9 cellular contexts compared by ENCODE assay signal in the genomic region with DNA sequence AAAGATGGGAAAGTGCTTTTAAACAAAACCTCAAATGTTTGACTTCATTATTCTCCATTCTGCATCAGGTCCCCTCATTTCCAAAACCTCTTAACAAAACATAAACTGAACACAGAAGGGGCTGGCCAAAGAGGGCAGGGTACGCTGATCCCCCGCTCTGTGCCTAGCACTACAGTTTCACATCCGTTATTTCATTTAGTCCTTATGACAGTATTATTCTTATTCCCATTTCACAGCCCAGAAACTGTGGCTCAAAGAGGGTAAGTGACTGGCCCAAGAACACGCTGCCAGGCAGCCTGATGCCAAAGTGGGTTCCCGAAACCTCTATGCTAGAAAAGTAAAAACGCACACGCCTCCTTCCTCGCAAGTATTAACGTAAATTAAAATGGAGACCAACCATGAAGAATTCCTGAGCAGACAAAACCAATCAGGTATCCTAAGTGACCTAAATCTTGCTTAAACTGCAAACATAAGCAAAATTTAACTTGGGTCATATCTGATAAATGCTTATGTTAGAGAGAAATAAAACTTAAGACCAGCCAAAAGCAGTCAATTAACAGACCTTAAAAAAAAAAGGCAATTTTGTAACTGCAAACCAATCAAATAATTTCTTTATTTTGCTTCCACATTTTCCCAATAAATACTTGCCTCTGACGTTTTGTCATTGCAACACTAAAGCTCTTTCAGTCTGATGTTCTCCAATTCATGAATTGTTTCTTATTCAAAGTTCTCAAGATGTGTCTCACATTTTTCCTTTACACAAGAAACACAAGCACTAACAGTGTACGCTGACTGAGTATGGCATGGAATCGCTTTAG. TPM values are rescaled to one million over a fixed set of nuclear protein-coding genes. Genes with fewer than 3 reads are reported as not detected.
A peak's percentile ranks its signal among the peaks of the same experiment; 100 is the strongest.
DNase-seq lines count a peak whose midpoint lies in the region; ATAC-seq, FAIRE-seq and TF ChIP-seq lines count a peak whose summit lies in the region.
"Had no signal": no experiment of that assay in that cellular context is flagged by ENCODE, and none has a peak within 500 bp of the region (broad histone marks: within the 10 kb centered on the region; RNA-seq: fewer than 3 reads in every experiment).

No MANE protein-coding gene starts in this region.

- peak overlapping the region; percentile 88 for H3K27ac ChIP-seq in K562 (ENCODE audit: extremely low read depth, low read depth, low read length)
- peak overlapping the region; percentile 90 for H3K27ac ChIP-seq in upper lobe of right lung

- H3K4me1 Mint-ChIP-seq in activated naive CD4-positive, alpha-beta T cell treated with anti-CD3 and anti-CD28 coated beads, Interleukin-2, amount 50 U/mL, for 24 hours = peaks cover 50% of the 10 kb centered on the region

- POLR2A ChIA-PET in K562 (lab: Yijun Ruan, JAX) = interaction anchor here (0.6 to 1.2 kb wide), 4 partner anchors 8 to 1902 kb away, joined by 3 to 4 read pairs (median 4); no protein-coding TSS in a partner anchor

- H3K27me3 ChIP-seq in K562 (ENCODE audit: control insufficient read depth in 2 of 2, insufficient read depth in 2 of 2, low read length in 2 of 2) (no peaks in the 10 kb centered on the region), upper lobe of right lung (no peaks in the 10 kb centered on the region)

- H3K4me1 ChIP-seq in K562 (replicated peaks in 1 of 2; ENCODE audit: control insufficient read depth in 2 of 2, insufficient read depth in 2 of 2, low read length in 2 of 2) (peaks cover 14 to 36% of the 10 kb centered on the region in 2 experiments), upper lobe of right lung (peaks cover 27% of the 10 kb centered on the region)

- no peaks in the 10 kb centered on the region for H3K9me3 ChIP-seq in K562 (replicated peaks; ENCODE audit: control insufficient read depth, insufficient read depth, low read depth, low read length)
- H3K9me3 ChIP-seq in upper lobe of right lung = no peaks in the 10 kb centered on the region

- H3K27ac Mint-ChIP-seq in activated naive CD4-positive, alpha-beta T cell treated with anti-CD3 and anti-CD28 coated beads, Interleukin-2, amount 50 U/mL, for 24 hours = peak overlapping the region; percentile 32

- no peaks in the 10 kb centered on the region for H3K9me1 ChIP-seq in K562 (ENCODE audit: control insufficient read depth, insufficient read depth, low read length)

- TF ChIP-seq RAD21 in K562 (CRISPR knock-in tag; conservative IDR thresholded peaks at IDR 0.05 in 1 of 2, IDR thresholded peaks at IDR 0.05 in 1 of 2) = no peak

- ATAC-seq in K562 (no peak), upper lobe of right lung (no peak), GM18873 (IDR thresholded peaks at IDR 0.05; ENCODE audit: low FRiP score, unreplicated experiment) (no peak)

- TF ChIP-seq POLR2A in K562 (conservative IDR thresholded peaks at IDR 0.05) = no peak

- peak overlapping the region; percentile 91 to 92 for H3K9ac ChIP-seq in K562 (ENCODE audit: insufficient read depth in 1 of 2, low read depth in 2 of 2, low read length in 2 of 2)

- no peaks in the 10 kb centered on the region for H4K20me1 ChIP-seq in K562 (replicated peaks; ENCODE audit: control insufficient read depth, insufficient read depth, low read length)

- 28% methylated on average over 12 of the region's 12 CpGs for WGBS in K562 (ENCODE audit: insufficient coverage, low coverage, missing lambda C conversion rate)

- H3K4me2 ChIP-seq in K562 (ENCODE audit: insufficient read depth, low read length) = peak overlapping the region; percentile 93

- H2AFZ ChIP-seq in K562 (ENCODE audit: low read depth, low read length) = peak overlapping the region; percentile 93

- TF ChIP-seq CTCF in K562 (IDR thresholded peaks at IDR 0.05 in 2 of 3, conservative IDR thresholded peaks at IDR 0.05 in 1 of 3; ENCODE audit: insufficient read depth in 2 of 3, low read depth in 1 of 3, low read length in 3 of 3) (no peak), upper lobe of right lung (IDR thresholded peaks at IDR 0.05) (no peak)

- no peak for FAIRE-seq in K562 (lab: Jason Lieb, UNC)
- FAIRE-seq: islet of Langerhans had no signal

- BruUV-seq in K562 (replicated peaks; lab: Mats Ljungman, UMichigan) = TSS peak; percentile 77

- no peaks in the 10 kb centered on the region for H3K27me3 Mint-ChIP-seq in activated naive CD4-positive, alpha-beta T cell treated with anti-CD3 and anti-CD28 coated beads, Interleukin-2, amount 50 U/mL, for 24 hours

- H3K79me2 ChIP-seq in K562 (ENCODE audit: control insufficient read depth, insufficient read depth, low read length) = peaks cover 46% of the 10 kb centered on the region

- no peak for DNase-seq in activated naive CD4-positive, alpha-beta T cell (lab: John Stamatoyannopoulos, UW)
- DNase-seq in K562 (ENCODE audit: extremely low read depth in 1 of 4, low spot score in 3 of 4) = peak in 1 of 4 experiments; percentile 27
- peak; percentile 69 for DNase-seq in medulla oblongata (ENCODE audit: extremely low spot score)
- DNase-seq in upper lobe of right lung = no peak
- DNase-seq in D341Med (ENCODE audit: low spot score) = no peak
- DNase-seq in cerebellar cortex (ENCODE audit: low spot score) = no peak

- peaks cover 7% of the 10 kb centered on the region; the same call in 2 of the 3 replicates for H3K36me3 ChIP-seq in K562 (ENCODE audit: control insufficient read depth, insufficient read depth, low read length)
- no peaks in the 10 kb centered on the region for H3K36me3 ChIP-seq in upper lobe of right lung

- no peak for TF ChIP-seq EP300 in K562 (IDR thresholded peaks at IDR 0.05; ENCODE audit: low read length)

- H3K4me3 ChIP-seq in K562 (peak overlapping the region; percentile 83), upper lobe of right lung (peak overlapping the region; percentile 75)

- in situ Hi-C loops in K562 (cut with MboI) = no loop called here

- H3K36me3 Mint-ChIP-seq in activated naive CD4-positive, alpha-beta T cell treated with anti-CD3 and anti-CD28 coated beads, Interleukin-2, amount 50 U/mL, for 24 hours = no peaks in the 10 kb centered on the region

- no peaks in the 10 kb centered on the region for H3K9me3 Mint-ChIP-seq in activated naive CD4-positive, alpha-beta T cell treated with anti-CD3 and anti-CD28 coated beads, Interleukin-2, amount 50 U/mL, for 24 hours

- intact Hi-C loops in K562 (cut with micrococcal nuclease) (loop anchor here (10.0 kb wide), 1 partner anchor 311 kb away; no protein-coding TSS in a partner anchor), upper lobe of right lung (cut with DNase I) (no loop called here)

- H3K4me3 Mint-ChIP-seq in activated naive CD4-positive, alpha-beta T cell treated with anti-CD3 and anti-CD28 coated beads, Interleukin-2, amount 50 U/mL, for 24 hours = peak overlapping the region; percentile 87

- CTCF ChIA-PET in K562 (lab: Yijun Ruan, JAX; ENCODE audit: low intra/inter-chr PET ratio) = interaction anchor here (0.6 kb wide), 1 partner anchor 116 kb away, joined by 3 read pairs; no protein-coding TSS in a partner anchor

RNA-seq across cellular contexts. Expression of gene CASP9, which starts 0.7 kb away (rescaled TPM):
- total RNA-seq in K562 (2011; cell fraction: chromatin; rRNA removed; ENCODE audit: low replicate concordance) = 39.0 and 62.3 TPM in 2 replicates
- 32.2 and 37.4 TPM in 2 replicates for total RNA-seq in K562 (2011; cell fraction: nucleolus; rRNA removed)
- total RNA-seq in K562 (2011; cell fraction: nucleoplasm; rRNA removed) = 33.4 and 38.2 TPM in 2 replicates
- 30.7 and 35.7 TPM in 2 replicates for total RNA-seq in K562 (2014; rRNA removed)
- total RNA-seq in K562 (2014; rRNA removed; fragmentation: Illumina TruSeq; extraction: Trizol) = 23.5 and 25.4 TPM in 2 replicates
- 25.2 and 25.5 TPM in 2 replicates for total RNA-seq in K562 (2015; rRNA removed; fragmentation: Illumina TruSeq; extraction: Trizol)
- 30.5 and 31.7 TPM in 2 replicates for total RNA-seq in K562 (2021)
- 54.1 and 66.1 TPM in 2 replicates for polyA plus RNA-seq in K562 (2011; rRNA removed)
- polyA plus RNA-seq in K562 (2011; cell fraction: cytosol; rRNA removed) = 80.5 and 83.5 TPM in 2 replicates
- 61.4 and 80.3 TPM in 2 replicates for polyA plus RNA-seq in K562 (2011; cell fraction: nucleus; rRNA removed)
- polyA plus RNA-seq in K562 (2012) = 24.6 and 39.3 TPM in 2 replicates
- 37.4 and 38.9 TPM in 2 replicates for polyA plus RNA-seq in K562 (2014; fragmentation: Illumina TruSeq; extraction: Trizol)
- polyA plus RNA-seq in K562 (2014; fragmentation: Nextera tagmentation; extraction: Ambion mirVana) = 10 to 100 TPM; 10.8 to 13.9 TPM
- 30.9 and 39.1 TPM in 2 replicates for polyA plus RNA-seq in K562 (2014; rRNA removed)
- polyA minus RNA-seq in K562 (2011; rRNA and poly(A)+ RNA removed) = 38.5 and 40.2 TPM in 2 replicates
- 25.8 and 31.2 TPM in 2 replicates for polyA minus RNA-seq in K562 (2011; cell fraction: cytosol; rRNA and poly(A)+ RNA removed)
- polyA minus RNA-seq in K562 (2011; cell fraction: nucleus; rRNA and poly(A)+ RNA removed) = 15.8 and 29.1 TPM in 2 replicates
- 11.7 TPM for total RNA-seq in upper lobe of right lung

RNA-seq across cellular contexts. Expression of gene DNAJC16, which starts 3.3 kb away (rescaled TPM):
- 65.3 and 80.0 TPM in 2 replicates for total RNA-seq in K562 (2011; cell fraction: chromatin; rRNA removed; ENCODE audit: low replicate concordance)
- total RNA-seq in K562 (2011; cell fraction: nucleolus; rRNA removed) = 37.4 and 46.5 TPM in 2 replicates
- 56.1 and 70.4 TPM in 2 replicates for total RNA-seq in K562 (2011; cell fraction: nucleoplasm; rRNA removed)
- total RNA-seq in K562 (2014; rRNA removed) (9.1 and 12.2 TPM in 2 replicates), K562 (2014; rRNA removed; fragmentation: Illumina TruSeq; extraction: Trizol) (16.2 and 18.7 TPM in 2 replicates), K562 (2015; rRNA removed; fragmentation: Illumina TruSeq; extraction: Trizol) (11.9 and 16.2 TPM in 2 replicates), K562 (2021) (15.6 and 16.8 TPM in 2 replicates), upper lobe of right lung (23.5 TPM)
- polyA plus RNA-seq in K562 (2011; rRNA removed) (16.7 and 22.8 TPM in 2 replicates), K562 (2014; fragmentation: Illumina TruSeq; extraction: Trizol) (11.0 and 12.8 TPM in 2 replicates), K562 (2014; fragmentation: Nextera tagmentation; extraction: Ambion mirVana) (1 to 10 TPM; 6.9 to 8.6 TPM), K562 (2014; rRNA removed) (8.8 and 11.3 TPM in 2 replicates)
- 6.9 and 11.3 TPM in 2 replicates for polyA plus RNA-seq in K562 (2011; cell fraction: cytosol; rRNA removed)
- 24.2 and 24.8 TPM in 2 replicates for polyA plus RNA-seq in K562 (2011; cell fraction: nucleus; rRNA removed)
- 6.9 and 7.2 TPM in 2 replicates for polyA plus RNA-seq in K562 (2012)
- 33.4 and 40.9 TPM in 2 replicates for polyA minus RNA-seq in K562 (2011; rRNA and poly(A)+ RNA removed)
- polyA minus RNA-seq in K562 (2011; cell fraction: cytosol; rRNA and poly(A)+ RNA removed) = 14.0 and 19.7 TPM in 2 replicates
- polyA minus RNA-seq in K562 (2011; cell fraction: nucleus; rRNA and poly(A)+ RNA removed) = 8.9 and 20.7 TPM in 2 replicates

RNA-seq across cellular contexts. Expression of gene CELA2B, which starts 47.4 kb away (rescaled TPM):
- total RNA-seq in K562 (2011; cell fraction: chromatin; rRNA removed; ENCODE audit: low replicate concordance) = not detected in 2 replicates
- not detected in 2 replicates for total RNA-seq in K562 (2011; cell fraction: nucleolus; rRNA removed)
- total RNA-seq in K562 (2011; cell fraction: nucleoplasm; rRNA removed) = not detected in 2 replicates
- 2.1 TPM in 1 of 2 replicates, not detected in the other for total RNA-seq in K562 (2014; rRNA removed)
- not detected in 2 replicates for total RNA-seq in K562 (2014; rRNA removed; fragmentation: Illumina TruSeq; extraction: Trizol)
- not detected in 2 replicates for total RNA-seq in K562 (2015; rRNA removed; fragmentation: Illumina TruSeq; extraction: Trizol)
- 0.40 and 0.51 TPM in 2 replicates for total RNA-seq in K562 (2021)
- not detected in 2 replicates for polyA plus RNA-seq in K562 (2011; rRNA removed)
- polyA plus RNA-seq in K562 (2011; cell fraction: cytosol; rRNA removed) = 0.31 TPM in 1 of 2 replicates, not detected in the other
- polyA plus RNA-seq in K562 (2011; cell fraction: nucleus; rRNA removed) = not detected in 2 replicates
- 0.28 TPM in 1 of 2 replicates, not detected in the other for polyA plus RNA-seq in K562 (2012)
- not detected in 2 replicates for polyA plus RNA-seq in K562 (2014; fragmentation: Illumina TruSeq; extraction: Trizol)
- polyA plus RNA-seq in K562 (2014; fragmentation: Nextera tagmentation; extraction: Ambion mirVana) = under 1 TPM in 1 of 2 experiments, not detected in 1; 0.25 TPM
- 0.25 and 0.39 TPM in 2 replicates for polyA plus RNA-seq in K562 (2014; rRNA removed)
- 0.28 TPM in 1 of 2 replicates, not detected in the other for polyA minus RNA-seq in K562 (2011; rRNA and poly(A)+ RNA removed)
- polyA minus RNA-seq in K562 (2011; cell fraction: cytosol; rRNA and poly(A)+ RNA removed) = not detected in 2 replicates
- polyA minus RNA-seq in K562 (2011; cell fraction: nucleus; rRNA and poly(A)+ RNA removed) = not detected in 2 replicates
- not detected for total RNA-seq in upper lobe of right lung
